1 cellular context compared by ENCODE assay signal in genomic region chr4:108036252-108036651, GRCh38.
TF ChIP-seq lines count a peak whose summit lies in the region.

No MANE protein-coding gene starts in this region.

TF ChIP-seq in K562, 482 proteins besides CTCF, POLR2A, EP300 and RAD21 (continued from another document):
- no peak for TF ChIP-seq PBX2 (CRISPR knock-in tag; IDR thresholded peaks at IDR 0.05; ENCODE audit: low read depth)
- no peak for TF ChIP-seq PBX2 (tag; conservative IDR thresholded peaks at IDR 0.05; ENCODE audit: low read depth)
